Comparison of ENCODE assay signal across 7 cellular contexts in the genomic region with DNA sequence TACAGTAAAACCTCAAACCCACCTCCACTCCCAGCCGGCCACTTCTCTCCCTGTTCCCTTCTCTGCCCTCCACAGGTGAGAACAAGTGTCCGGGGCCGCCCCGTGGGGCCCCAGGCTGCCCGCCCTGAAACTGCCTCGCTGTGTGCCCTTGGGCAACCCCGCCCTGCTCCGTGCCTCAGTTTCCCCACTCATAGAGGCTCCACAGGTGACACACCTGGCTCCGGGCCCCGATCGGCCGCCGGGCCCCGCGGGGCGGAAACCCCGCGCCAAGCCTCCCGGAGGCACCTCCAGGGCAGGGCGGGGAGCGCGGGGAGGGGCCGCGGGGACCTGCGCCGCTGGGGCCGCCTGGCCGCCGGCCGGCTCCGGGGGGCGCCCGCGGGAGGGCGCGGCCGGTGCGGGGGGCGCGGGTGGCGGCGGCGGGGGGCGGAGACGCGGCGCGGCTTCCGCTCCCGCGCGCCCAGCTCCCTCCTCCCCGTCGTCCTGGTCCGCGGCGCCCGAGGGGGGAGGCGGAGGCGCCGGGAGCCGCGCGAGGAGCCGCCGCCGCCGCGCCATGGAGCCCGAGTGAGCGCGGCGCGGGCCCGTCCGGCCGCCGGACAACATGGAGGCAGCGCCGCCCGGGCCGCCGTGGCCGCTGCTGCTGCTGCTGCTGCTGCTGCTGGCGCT. TPM values are rescaled to one million over a fixed set of nuclear protein-coding genes. Genes with fewer than 3 reads are reported as not detected.
A peak's percentile ranks its signal among the peaks of the same experiment; 100 is the strongest.
DNase-seq lines count a peak whose midpoint lies in the region; ATAC-seq and TF ChIP-seq lines count a peak whose summit lies in the region.

A gene (plus strand): TSS at position 475 of the 663 bp plus-strand sequence. CDS start 124 bp downstream, at position 599.

- no peaks in the 10 kb centered on the region for H3K36me3 Mint-ChIP-seq in activated T-cell treated with anti-CD3 and anti-CD28 coated beads, Interleukin-2, amount 50 U/mL, for 4 hours (ENCODE audit: insufficient read depth)

- H3K4me1 ChIP-seq in cardiac muscle cell (ENCODE audit: low read depth): peaks cover 25% of the 10 kb centered on the region
- H3K4me1 ChIP-seq in parathyroid adenoma: peaks cover 6% of the 10 kb centered on the region

- H3K4me2 ChIP-seq in parathyroid adenoma (ENCODE audit: low read length): peak within 1 kb of the TSS; percentile 80

- peaks cover 12% of the 10 kb centered on the region for H3K4me1 Mint-ChIP-seq in activated T-cell treated with anti-CD3 and anti-CD28 coated beads, Interleukin-2, amount 50 U/mL, for 4 hours (ENCODE audit: low read depth)

- no peak within 1 kb of the TSS for H3K9ac ChIP-seq in parathyroid adenoma

- no peaks in the 10 kb centered on the region for H3K9me3 Mint-ChIP-seq in activated T-cell treated with anti-CD3 and anti-CD28 coated beads, Interleukin-2, amount 50 U/mL, for 4 hours

- peak within 1 kb of the TSS; percentile 52 for H3K27ac ChIP-seq in cardiac muscle cell
- H3K27ac ChIP-seq in parathyroid adenoma: no peak within 1 kb of the TSS

- ATAC-seq in HG02642 (IDR thresholded peaks at IDR 0.05; ENCODE audit: poor library complexity, unreplicated experiment): peak; percentile 42
- peak; percentile 62 to 66 for ATAC-seq in activated T-cell treated with anti-CD3 and anti-CD28 coated beads, Interleukin-2, amount 50 U/mL, for 4 hours
- ATAC-seq in HG03457 (IDR thresholded peaks at IDR 0.05; ENCODE audit: unreplicated experiment): no peak
- no peak for ATAC-seq in HG02610 (IDR thresholded peaks at IDR 0.05; ENCODE audit: unreplicated experiment)

- H3K36me3 ChIP-seq in cardiac muscle cell (no peaks in the 10 kb centered on the region), parathyroid adenoma (ENCODE audit: control insufficient read depth, insufficient read depth, low read length) (no peaks in the 10 kb centered on the region)

- H3K4me3 ChIP-seq in cardiac muscle cell: peak within 1 kb of the TSS; percentile 69
- H3K4me3 ChIP-seq in parathyroid adenoma (ENCODE audit: low read depth, low read length): peak within 1 kb of the TSS; percentile 52

- DNase-seq in EL (peak; percentile 40), cardiac muscle cell (ENCODE audit: low read depth in 1 of 2, low spot score in 1 of 2) (peak; percentile 45 to 71)
- no peak for DNase-seq in activated T-cell treated with anti-CD3 and anti-CD28 coated beads, Interleukin-2, amount 50 U/mL, for 4 hours

- H3K79me2 ChIP-seq in parathyroid adenoma: peaks cover 14% of the 10 kb centered on the region

- H2AFZ ChIP-seq in parathyroid adenoma: peak within 1 kb of the TSS; percentile 44

- H3K27me3 Mint-ChIP-seq in activated T-cell treated with anti-CD3 and anti-CD28 coated beads, Interleukin-2, amount 50 U/mL, for 4 hours (ENCODE audit: low read depth): peaks cover 10% of the 10 kb centered on the region

- TF ChIP-seq CTCF in cardiac muscle cell (IDR thresholded peaks at IDR 0.05; ENCODE audit: low read depth, low read length): no peak
- no peak for TF ChIP-seq CTCF in parathyroid adenoma (IDR thresholded peaks at IDR 0.05)

- H3K9me3 ChIP-seq in cardiac muscle cell (ENCODE audit: low read depth): no peaks in the 10 kb centered on the region
- H3K9me3 ChIP-seq in parathyroid adenoma (ENCODE audit: control insufficient read depth, low read length): no peaks in the 10 kb centered on the region

- H3K27me3 ChIP-seq in cardiac muscle cell (no peaks in the 10 kb centered on the region), parathyroid adenoma (ENCODE audit: control insufficient read depth, insufficient read depth, low read length) (no peaks in the 10 kb centered on the region)

- peak within 1 kb of the TSS; percentile 80 for H3K4me3 Mint-ChIP-seq in activated T-cell treated with anti-CD3 and anti-CD28 coated beads, Interleukin-2, amount 50 U/mL, for 4 hours

RNA-seq across cellular contexts. Expression of the gene that starts here (rescaled TPM):
- total RNA-seq in activated T-cell treated with anti-CD3 and anti-CD28 coated beads, Interleukin-2, amount 50 U/mL, for 4 hours: 1 to 10 TPM; 7.7 to 8.5 (median 7.9) TPM
- 40.4 and 245 TPM in 2 replicates for total RNA-seq in cardiac muscle cell
- polyA plus RNA-seq in cardiac muscle cell: 29.1 and 36.3 TPM in 2 replicates

Comparison
In these comparisons a context has a peak if more than half of its experiments do, and no peak if none do; other contexts are left out.
1. ATAC-seq: peak in HG02642 (single experiment) and activated T-cell treated with anti-CD3 and anti-CD28 coated beads, Interleukin-2, amount 50 U/mL, for 4 hours (2 of 2); none in HG03457 (single experiment) and HG02610 (single experiment).